ENCODE assay signal across 29 cellular contexts in genomic region chr15:76358453-76358852, GRCh38. TPM values are rescaled to one million over a fixed set of nuclear protein-coding genes. Genes with fewer than 3 reads are reported as not detected.
"Had no signal": no experiment of that assay in that cellular context is flagged by ENCODE, and none has a peak within 500 bp of the region (broad histone marks: within the 10 kb centered on the region; RNA-seq: fewer than 3 reads in every experiment).

No MANE protein-coding gene starts in this region.

- DNase-seq: Karpas-422, MM.1S, MV-4-11, NCI-H1092, NCI-H1105, NCI-H1436, NCI-H1694, NCI-H187, NCI-H1930, NCI-H2081 treated with DMSO at 0.1 percent for 48 hours, NCI-H2107, NCI-H2171, NCI-H226, NCI-H446 treated with DMSO at 0.1 percent for 48 hours, NCI-H510A treated with DMSO at 0.1 percent for 48 hours, NCI-H524 treated with DMSO at 0.1 percent for 48 hours, NCI-H526 treated with DMSO at 0.1 percent for 48 hours, NCI-H774, PC-9, SIG-M5, SJCRH30 had no signal

- H3K27ac ChIP-seq: KMS-11, PC-9, RWPE1, SJCRH30, SK-N-MC had no signal

- ATAC-seq: Panc1, Right ventricle myocardium inferior, SK-N-SH treated with all-trans-retinoic acid at 6 μM for 48 hours had no signal

RNA-seq across cellular contexts. Expression of gene ISL2, which starts 21.9 kb away (rescaled TPM):
- total RNA-seq: MCF 10A, Right ventricle myocardium inferior, SK-MEL-5 had no signal
